In the genomic region with DNA sequence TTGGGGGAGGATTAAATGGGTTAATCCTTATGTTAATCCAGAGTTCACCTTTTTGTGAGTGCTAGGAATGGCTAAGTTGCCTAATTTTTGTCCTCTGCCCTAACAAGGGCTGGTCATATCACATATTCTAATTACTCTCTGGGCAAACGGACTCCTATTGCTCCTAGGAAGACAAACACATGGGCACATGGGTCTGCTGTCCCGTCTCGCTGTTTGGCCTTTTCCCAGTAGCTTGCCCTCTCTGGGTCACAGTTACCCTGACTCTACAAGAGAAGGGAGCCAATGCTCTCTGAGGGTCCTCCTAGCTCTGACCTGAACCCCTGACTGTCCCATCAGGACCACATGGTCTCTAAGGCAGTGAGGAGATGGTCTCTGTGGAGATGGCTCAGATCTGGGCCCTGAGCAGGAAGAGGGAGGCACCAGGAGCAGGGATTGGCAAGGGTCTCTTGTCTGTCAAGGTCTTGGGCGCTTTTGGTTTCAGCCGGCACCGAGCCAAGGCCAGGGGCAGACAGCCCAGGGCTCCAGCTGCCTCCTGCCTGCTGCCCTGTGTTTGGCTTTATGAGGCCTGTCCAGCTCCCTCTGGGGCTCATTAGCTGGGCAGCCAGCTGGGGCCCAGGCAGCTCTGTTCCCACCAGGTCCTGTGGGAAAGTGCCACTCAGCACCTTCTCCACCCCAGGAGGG, we compare ENCODE assay signal across 8 cellular contexts.
DNase-seq lines count a peak whose midpoint lies in the region; ATAC-seq, FAIRE-seq and TF ChIP-seq lines count a peak whose summit lies in the region.
"Had no signal": no experiment of that assay in that cellular context is flagged by ENCODE, and none has a peak within 500 bp of the region (broad histone marks: within the 10 kb centered on the region; RNA-seq: fewer than 3 reads in every experiment).

No MANE protein-coding gene starts in this region.

- ATAC-seq in HG02884 (IDR thresholded peaks at IDR 0.05; ENCODE audit: unreplicated experiment), result no peak
- ATAC-seq: activated CD8-positive, alpha-beta T cell treated with anti-CD3 and anti-CD28 coated beads for 36 hours had no signal

- 86% methylated on average over 6 of the region's 6 CpGs for whole genome bisulfite sequencing in mesenchymal stem cell

- peaks cover 9% of the 10 kb centered on the region for H3K9me3 ChIP-seq in mesenchymal stem cell (ENCODE audit: control insufficient read depth, low read length)

- peaks cover 33% of the 10 kb centered on the region for H3K4me1 ChIP-seq in mesenchymal stem cell (ENCODE audit: control insufficient read depth, insufficient read depth, low read depth, low read length)

- no peak overlapping the region for H3K23ac ChIP-seq in mesenchymal stem cell (ENCODE audit: low read length in 2 of 2)

- H3K4me3 ChIP-seq in coronary artery (no peak overlapping the region), mesenchymal stem cell (ENCODE audit: insufficient read depth in 1 of 2, low read depth in 1 of 2, low read length in 2 of 2) (no peak overlapping the region)

- H3K27ac ChIP-seq in coronary artery (peak overlapping the region; percentile 80 to 86), mesenchymal stem cell (ENCODE audit: low read length, poor library complexity, severe bottlenecking) (peak overlapping the region; percentile 50)

- peak overlapping the region; percentile 82 for H2BK15ac ChIP-seq in mesenchymal stem cell (ENCODE audit: low read depth, poor library complexity, severe bottlenecking)

- H3K4ac ChIP-seq in mesenchymal stem cell (ENCODE audit: low read depth in 1 of 2, low read length in 2 of 2), result peak overlapping the region in 1 of 2 experiments; percentile 8

- H3K9ac ChIP-seq in mesenchymal stem cell (ENCODE audit: low read length), result no peak overlapping the region

- no peaks in the 10 kb centered on the region for H3K79me1 ChIP-seq in mesenchymal stem cell (replicated peaks; ENCODE audit: low read length, poor library complexity, severe bottlenecking)

- peak overlapping the region; percentile 33 to 78 for H2BK12ac ChIP-seq in mesenchymal stem cell (ENCODE audit: low read length in 2 of 2)

- FAIRE-seq in urothelium cell line (lab: Jason Lieb, UNC), result no peak

- H2BK120ac ChIP-seq in mesenchymal stem cell (ENCODE audit: low read depth, low read length), result peak overlapping the region; percentile 50

- no peak overlapping the region for H3K14ac ChIP-seq in mesenchymal stem cell (ENCODE audit: low read length in 2 of 2)

- H2AFZ ChIP-seq in mesenchymal stem cell (ENCODE audit: low read depth, low read length), result no peak overlapping the region

- DNase-seq in NCI-H2029 treated with DMSO at 0.1 percent for 48 hours (lab: John Stamatoyannopoulos, UW) (peak; percentile 41), coronary artery (ENCODE audit: low spot score) (peak; percentile 88), mesenchymal stem cell (peak; percentile 43), urothelium cell line (ENCODE audit: low spot score) (peak; percentile 69), inferior parietal cortex (ENCODE audit: extremely low spot score) (no peak), HPDE6-E6E7 (ENCODE audit: extremely low spot score) (no peak)
- DNase-seq: activated CD8-positive, alpha-beta T cell treated with anti-CD3 and anti-CD28 coated beads for 36 hours had no signal

- H3K36me3 ChIP-seq in mesenchymal stem cell (ENCODE audit: control insufficient read depth in 1 of 2, insufficient read depth in 2 of 2, low read depth in 1 of 2, low read length in 2 of 2), result no peaks in the 10 kb centered on the region

- no peak for TF ChIP-seq CTCF in coronary artery (IDR thresholded peaks at IDR 0.05)

- peak overlapping the region; percentile 4 to 84 for H3K18ac ChIP-seq in mesenchymal stem cell (ENCODE audit: low read depth in 1 of 2, low read length in 2 of 2)

- H4K91ac ChIP-seq in mesenchymal stem cell (ENCODE audit: low read length), result peak overlapping the region; percentile 88

- H3K4me2 ChIP-seq in mesenchymal stem cell (ENCODE audit: low read length, poor library complexity, severe bottlenecking), result no peak overlapping the region

- H3K27me3 ChIP-seq in mesenchymal stem cell (ENCODE audit: control insufficient read depth in 1 of 2, insufficient read depth in 1 of 2, low read length in 2 of 2), result peaks cover 0 to 72% of the 10 kb centered on the region in 2 experiments

- H4K8ac ChIP-seq in mesenchymal stem cell (ENCODE audit: low read length), result peak overlapping the region; percentile 86

- peak overlapping the region; percentile 19 for H2BK5ac ChIP-seq in mesenchymal stem cell (ENCODE audit: low read depth, low read length, poor library complexity, severe bottlenecking)

- H2AK5ac ChIP-seq in mesenchymal stem cell (ENCODE audit: low read length, severe bottlenecking), result peak overlapping the region; percentile 93

Comparison
In these comparisons a context has a peak if more than half of its experiments do, and no peak if none do; other contexts are left out.
1. DNase-seq: peak in NCI-H2029 treated with DMSO at 0.1 percent for 48 hours (single experiment), coronary artery (single experiment), mesenchymal stem cell (single experiment) and urothelium cell line (single experiment); none in inferior parietal cortex (single experiment) and HPDE6-E6E7 (single experiment).